ENCODE assay signal across 9 cellular contexts in the genomic region with DNA sequence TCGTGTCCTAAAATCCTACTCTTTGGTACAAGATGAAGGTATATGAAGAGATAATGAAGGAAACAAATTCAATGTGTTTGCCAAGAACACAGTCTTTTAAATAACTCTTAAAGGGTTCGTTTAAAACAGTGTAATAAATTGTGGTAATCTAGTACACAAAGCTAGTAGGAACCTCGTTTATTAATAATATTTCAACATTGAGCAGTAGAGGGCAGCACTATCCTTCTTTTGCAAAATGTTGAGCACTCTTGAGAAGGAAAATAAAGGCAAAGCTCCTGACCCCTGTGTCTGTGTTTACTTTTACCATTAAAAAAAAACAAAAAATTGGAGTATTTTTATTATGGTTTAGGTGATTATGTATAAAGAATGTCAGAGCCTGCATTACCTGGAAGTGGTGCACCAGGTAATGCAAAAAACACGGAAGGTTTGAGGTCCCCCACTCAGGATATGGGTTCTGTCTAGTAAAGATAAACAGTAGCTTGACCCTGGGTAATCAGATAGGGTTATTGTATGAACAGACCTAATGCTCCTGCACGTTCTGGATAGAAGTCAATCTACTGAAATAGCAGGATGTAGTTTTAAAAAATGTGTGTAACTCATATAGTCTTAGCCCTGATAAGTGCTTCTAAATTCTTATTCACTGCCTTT. TPM values are rescaled to one million over a fixed set of nuclear protein-coding genes. Genes with fewer than 3 reads are reported as not detected.
DNase-seq lines count a peak whose midpoint lies in the region; ATAC-seq and TF ChIP-seq lines count a peak whose summit lies in the region.
"Had no signal": no experiment of that assay in that cellular context is flagged by ENCODE, and none has a peak within 500 bp of the region (broad histone marks: within the 10 kb centered on the region; RNA-seq: fewer than 3 reads in every experiment).

No MANE protein-coding gene starts in this region.

- no peak overlapping the region for H3K18ac ChIP-seq in mesenchymal stem cell (ENCODE audit: low read depth in 1 of 2, low read length in 2 of 2)

- no peaks in the 10 kb centered on the region for H3K9me2 ChIP-seq in DOHH2 (replicated peaks; ENCODE audit: control insufficient read depth, low read length)

- H3K4me3 ChIP-seq in DOHH2 (ENCODE audit: low read length) (no peak overlapping the region), cardiac fibroblast (replicated peaks in 1 of 2; ENCODE audit: low read depth in 2 of 2, low read length in 2 of 2) (no peak overlapping the region), mesenchymal stem cell (ENCODE audit: insufficient read depth in 1 of 2, low read depth in 1 of 2, low read length in 2 of 2) (no peak overlapping the region)

- no peak overlapping the region for H4K91ac ChIP-seq in mesenchymal stem cell (ENCODE audit: low read length)

- peak; percentile 50 for DNase-seq in NCI-H82 treated with DMSO at 0.1 percent for 48 hours (lab: John Stamatoyannopoulos, UW; ENCODE audit: unreplicated experiment)
- peak; percentile 69 to 71 for DNase-seq in cardiac fibroblast (ENCODE audit: low read depth in 2 of 2)
- peak; percentile 81 for DNase-seq in mesenchymal stem cell
- no peak for DNase-seq in T1000 (lab: John Stamatoyannopoulos, UW)

- 4% methylated on average over 2 of the region's 5 CpGs for WGBS in mesenchymal stem cell

- H3K4me1 ChIP-seq in DOHH2 (ENCODE audit: control insufficient read depth, low read length) = peaks cover 13% of the 10 kb centered on the region
- H3K4me1 ChIP-seq in mesenchymal stem cell (ENCODE audit: control insufficient read depth, insufficient read depth, low read depth, low read length) = peaks cover 2% of the 10 kb centered on the region

- peaks cover 6% of the 10 kb centered on the region; the same call in 1 of the 2 replicates for H3F3A ChIP-seq in DOHH2 (ENCODE audit: control insufficient read depth, insufficient read depth)

- H4K8ac ChIP-seq in mesenchymal stem cell (ENCODE audit: low read length) = no peak overlapping the region

- no peak overlapping the region for H2BK12ac ChIP-seq in mesenchymal stem cell (ENCODE audit: low read length in 2 of 2)

- H3K4me2 ChIP-seq in DOHH2 (ENCODE audit: low read length) (no peak overlapping the region), mesenchymal stem cell (ENCODE audit: low read length, poor library complexity, severe bottlenecking) (no peak overlapping the region)

- no peak overlapping the region for H2AK5ac ChIP-seq in mesenchymal stem cell (ENCODE audit: low read length, severe bottlenecking)

- ATAC-seq in HG02623 (IDR thresholded peaks at IDR 0.05; ENCODE audit: unreplicated experiment) = peak; percentile 54
- no peak for ATAC-seq in GM18873 (IDR thresholded peaks at IDR 0.05; ENCODE audit: low FRiP score, unreplicated experiment)
- ATAC-seq in HG03469 (IDR thresholded peaks at IDR 0.05; ENCODE audit: unreplicated experiment) = no peak

- H3K9ac ChIP-seq in mesenchymal stem cell (ENCODE audit: low read length) = no peak overlapping the region

- H3K23ac ChIP-seq in mesenchymal stem cell (ENCODE audit: low read length in 2 of 2) = no peak overlapping the region

- H3K36me3 ChIP-seq in DOHH2 (ENCODE audit: control insufficient read depth, low read length) = peaks cover 17% of the 10 kb centered on the region; the same call in 1 of the 2 replicates
- peaks cover 0 to 9% of the 10 kb centered on the region in 2 experiments for H3K36me3 ChIP-seq in mesenchymal stem cell (ENCODE audit: control insufficient read depth in 1 of 2, insufficient read depth in 2 of 2, low read depth in 1 of 2, low read length in 2 of 2)
- H3K36me3 ChIP-seq: neutrophil had no signal

- TF ChIP-seq CTCF in DOHH2 (IDR thresholded peaks at IDR 0.05; ENCODE audit: low read depth, low read length, poor library complexity, severe bottlenecking) = peak; percentile 65
- peak; percentile 37 for TF ChIP-seq CTCF in cardiac fibroblast (IDR thresholded peaks at IDR 0.05; ENCODE audit: low read depth, low read length)

- no peak overlapping the region for H2AFZ ChIP-seq in mesenchymal stem cell (ENCODE audit: low read depth, low read length)

- H3K9me3 ChIP-seq in DOHH2 (ENCODE audit: control insufficient read depth, insufficient read depth, low read length) = no peaks in the 10 kb centered on the region
- no peaks in the 10 kb centered on the region for H3K9me3 ChIP-seq in mesenchymal stem cell (ENCODE audit: control insufficient read depth, low read length)
- H3K9me3 ChIP-seq: neutrophil had no signal

- H2BK120ac ChIP-seq in mesenchymal stem cell (ENCODE audit: low read depth, low read length) = no peak overlapping the region

- H3K27ac ChIP-seq in DOHH2 (ENCODE audit: low read depth, low read length) = no peak overlapping the region
- no peak overlapping the region for H3K27ac ChIP-seq in mesenchymal stem cell (ENCODE audit: low read length, poor library complexity, severe bottlenecking)
- H3K27ac ChIP-seq: neutrophil had no signal

- peaks cover 28% of the 10 kb centered on the region for H3K79me2 ChIP-seq in DOHH2 (ENCODE audit: control insufficient read depth, low read length)

- H3K4ac ChIP-seq in mesenchymal stem cell (ENCODE audit: low read depth in 1 of 2, low read length in 2 of 2) = no peak overlapping the region

- no peaks in the 10 kb centered on the region for H3K27me3 ChIP-seq in DOHH2 (ENCODE audit: control insufficient read depth, low read length)
- H3K27me3 ChIP-seq in mesenchymal stem cell (ENCODE audit: control insufficient read depth in 1 of 2, insufficient read depth in 1 of 2, low read length in 2 of 2) = no peaks in the 10 kb centered on the region
- H3K27me3 ChIP-seq: neutrophil had no signal

- H2BK5ac ChIP-seq in mesenchymal stem cell (ENCODE audit: low read depth, low read length, poor library complexity, severe bottlenecking) = no peak overlapping the region

- no peak overlapping the region for H2BK15ac ChIP-seq in mesenchymal stem cell (ENCODE audit: low read depth, poor library complexity, severe bottlenecking)

- H3K79me1 ChIP-seq in mesenchymal stem cell (replicated peaks; ENCODE audit: low read length, poor library complexity, severe bottlenecking) = peaks cover 25% of the 10 kb centered on the region

- H4K20me1 ChIP-seq in DOHH2 (ENCODE audit: control insufficient read depth, insufficient read depth, low read depth, low read length) = no peaks in the 10 kb centered on the region

- H3K14ac ChIP-seq in mesenchymal stem cell (ENCODE audit: low read length in 2 of 2) = no peak overlapping the region

RNA-seq across cellular contexts. Expression of gene GOT1, which starts 5.7 kb away (rescaled TPM):
- 36.0 TPM for polyA plus RNA-seq in mesenchymal stem cell (2013, experiment 1 of 2)
- 36.7 TPM for polyA plus RNA-seq in mesenchymal stem cell (2013, experiment 2 of 2)
